27 cellular contexts compared by ENCODE assay signal in the genomic region with DNA sequence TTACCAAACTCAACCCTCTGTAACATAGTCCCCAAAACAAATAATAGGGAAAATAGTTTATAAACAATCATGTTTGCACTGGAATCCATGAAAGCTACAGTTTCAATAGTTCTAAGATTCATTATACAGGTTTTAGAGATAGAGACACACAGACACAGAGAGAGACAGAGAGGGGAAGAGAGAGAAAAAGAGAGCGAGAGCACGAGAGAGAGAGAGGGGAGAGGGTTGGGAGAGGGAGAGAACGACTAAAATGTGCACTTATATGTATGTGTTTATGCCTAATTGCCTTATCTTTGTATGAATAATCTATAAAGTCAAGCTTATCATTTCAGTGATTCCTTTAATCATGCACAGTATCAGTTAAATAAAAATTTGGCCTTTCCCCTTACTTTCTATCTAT.
DNase-seq lines count a peak whose midpoint lies in the region; FAIRE-seq and TF ChIP-seq lines count a peak whose summit lies in the region.
"Had no signal": no experiment of that assay in that cellular context is flagged by ENCODE, and none has a peak within 500 bp of the region (broad histone marks: within the 10 kb centered on the region; RNA-seq: fewer than 3 reads in every experiment).

No MANE protein-coding gene starts in this region.

- no peak overlapping the region for H3K4me3 Mint-ChIP-seq in MCF 10A (ENCODE audit: unreplicated experiment)
- no peak overlapping the region for H3K4me3 Mint-ChIP-seq in mesothelial cell of epicardium
- no peak overlapping the region for H3K4me3 Mint-ChIP-seq in immature natural killer cell
- H3K4me3 Mint-ChIP-seq: activated CD4-positive, alpha-beta T cell treated with anti-CD3 and anti-CD28 coated beads, Interleukin-2, amount 10 ng/mL, durations not matched to agents 7 days and 5 days; activated T-cell treated with anti-CD3 and anti-CD28 coated beads, Interleukin-2, amount 50 U/mL, for 72 hours; CD4-positive, CD25-positive, alpha-beta regulatory T cell; T-helper 2 cell treated with Interferon-gamma antibody and Interleukin-4, amounts not matched to agents 5 μg/mL and 100 μg/mL, for 36 hours had no signal

- H3K36me3 ChIP-seq in breast epithelium (no peaks in the 10 kb centered on the region), brain microvascular endothelial cell (replicated peaks) (no peaks in the 10 kb centered on the region)
- H3K36me3 ChIP-seq: colonic mucosa, neutrophil, vagina had no signal

- no peaks in the 10 kb centered on the region for H3K27me3 ChIP-seq in breast epithelium
- H3K27me3 ChIP-seq in brain microvascular endothelial cell (replicated peaks) = no peaks in the 10 kb centered on the region
- H3K27me3 ChIP-seq: colonic mucosa, neutrophil, testis, vagina had no signal

- CTCF ChIA-PET in MCF 10A (lab: Yijun Ruan, JAX) = interaction anchor here (0.6 to 1.7 kb wide), 3 partner anchors 20 to 1108 kb away, joined by 3 to 7 read pairs (median 6); no protein-coding TSS in a partner anchor

- TF ChIP-seq POLR2A in breast epithelium (IDR thresholded peaks at IDR 0.05) (no peak), GM12892 (IDR thresholded peaks at IDR 0.05; ENCODE audit: low read depth, low read length) (no peak)

- intact Hi-C loops in MCF 10A (cut with micrococcal nuclease) (no loop called here), breast epithelium (cut with DNase I; ENCODE audit: low total_unique reads) (no loop called here)

- peaks cover 9% of the 10 kb centered on the region for H3K4me1 Mint-ChIP-seq in MCF 10A (ENCODE audit: insufficient read depth, unreplicated experiment)
- H3K4me1 Mint-ChIP-seq in mesothelial cell of epicardium = peaks cover 20% of the 10 kb centered on the region
- H3K4me1 Mint-ChIP-seq in immature natural killer cell = no peaks in the 10 kb centered on the region
- H3K4me1 Mint-ChIP-seq: activated CD4-positive, alpha-beta T cell treated with anti-CD3 and anti-CD28 coated beads, Interleukin-2, amount 10 ng/mL, durations not matched to agents 7 days and 5 days; CD4-positive, CD25-positive, alpha-beta regulatory T cell had no signal

- DNase-seq in MCF 10A (ENCODE audit: unreplicated experiment) (no peak), breast epithelium (ENCODE audit: low spot score in 2 of 2) (no peak), brain microvascular endothelial cell (no peak), mesothelial cell of epicardium (ENCODE audit: low spot score in 2 of 2, unreplicated experiment in 2 of 2) (no peak), HTR-8/SVneo (ENCODE audit: insufficient read length, low spot score) (no peak), GM12892 (ENCODE audit: insufficient read length) (no peak), NCI-H774 (lab: John Stamatoyannopoulos, UW) (no peak), immature natural killer cell (no peak)
- DNase-seq: activated CD4-positive, alpha-beta T cell treated with anti-CD3 and anti-CD28 coated beads, Interleukin-2, amount 10 ng/mL, durations not matched to agents 7 days and 5 days; activated naive CD4-positive, alpha-beta T cell; activated T-cell treated with anti-CD3 and anti-CD28 coated beads, Interleukin-2, amount 50 U/mL, for 72 hours; CD4-positive, CD25-positive, alpha-beta regulatory T cell; colonic mucosa; effector memory CD4-positive, alpha-beta T cell; erythroblast; left cardiac atrium; NCI-H1694; NCI-H526; psoas muscle; RPMI8226; stimulated activated naive CD8-positive, alpha-beta T cell treated with anti-CD3 and anti-CD28 coated beads, Interleukin-15, Interleukin-2, amounts not matched to agents 100 U/mL and 50 U/mL, for 24 hours; testis had no signal

- no peaks in the 10 kb centered on the region for H3K27me3 Mint-ChIP-seq in MCF 10A (ENCODE audit: insufficient read depth, unreplicated experiment)
- H3K27me3 Mint-ChIP-seq in mesothelial cell of epicardium (ENCODE audit: low read depth) = no peaks in the 10 kb centered on the region
- peaks cover 0 to 1% (median 0%) of the 10 kb centered on the region in 3 donors for H3K27me3 Mint-ChIP-seq in immature natural killer cell (ENCODE audit: low read depth in 3 of 3)
- H3K27me3 Mint-ChIP-seq: activated CD4-positive, alpha-beta T cell treated with anti-CD3 and anti-CD28 coated beads, Interleukin-2, amount 10 ng/mL, durations not matched to agents 7 days and 5 days; CD4-positive, CD25-positive, alpha-beta regulatory T cell had no signal

- TF ChIP-seq CTCF in MCF 10A (IDR thresholded peaks at IDR 0.05; ENCODE audit: unreplicated experiment) (no peak), breast epithelium (IDR thresholded peaks at IDR 0.05) (no peak), brain microvascular endothelial cell (IDR thresholded peaks at IDR 0.05; ENCODE audit: low read depth, low read length, missing control alignments) (no peak), mesothelial cell of epicardium (IDR thresholded peaks at IDR 0.05; ENCODE audit: unreplicated experiment) (no peak)

- in situ Hi-C loops in brain microvascular endothelial cell (cut with HindIII; ENCODE audit: low pct_ligation_motif_present, low sequenced_read_pairs) = no loop called here

- FAIRE-seq in HTR-8/SVneo (lab: Jason Lieb, UNC) = no peak
- FAIRE-seq in GM12892 (lab: Jason Lieb, UNC) = no peak
- FAIRE-seq: HepG2 had no signal

- H3K27ac Mint-ChIP-seq in MCF 10A (ENCODE audit: low read depth, unreplicated experiment) (peak overlapping the region; percentile 20), mesothelial cell of epicardium (peak overlapping the region; percentile 51), immature natural killer cell (no peak overlapping the region)
- H3K27ac Mint-ChIP-seq: activated CD4-positive, alpha-beta T cell treated with anti-CD3 and anti-CD28 coated beads, Interleukin-2, amount 10 ng/mL, durations not matched to agents 7 days and 5 days; activated T-cell treated with anti-CD3 and anti-CD28 coated beads, Interleukin-2, amount 50 U/mL, for 72 hours; CD4-positive, CD25-positive, alpha-beta regulatory T cell; T-helper 2 cell treated with Interferon-gamma antibody and Interleukin-4, amounts not matched to agents 5 μg/mL and 100 μg/mL, for 36 hours had no signal

- no peaks in the 10 kb centered on the region for H3K4me1 ChIP-seq in breast epithelium
- H3K4me1 ChIP-seq: colonic mucosa, psoas muscle, testis had no signal

- H3K36me3 Mint-ChIP-seq in MCF 10A (ENCODE audit: insufficient read depth, unreplicated experiment) (no peaks in the 10 kb centered on the region), mesothelial cell of epicardium (no peaks in the 10 kb centered on the region), immature natural killer cell (no peaks in the 10 kb centered on the region)
- H3K36me3 Mint-ChIP-seq: CD4-positive, CD25-positive, alpha-beta regulatory T cell had no signal

- POLR2A ChIA-PET in MCF 10A (lab: Yijun Ruan, JAX) = interaction anchor here (0.6 to 0.7 kb wide), 3 partner anchors 24 to 648 kb away, joined by 3 read pairs; no protein-coding TSS in a partner anchor

- H3K9me3 ChIP-seq in breast epithelium = no peaks in the 10 kb centered on the region
- H3K9me3 ChIP-seq: colonic mucosa, neutrophil, psoas muscle, testis, vagina had no signal

- no peaks in the 10 kb centered on the region for H3K9me3 Mint-ChIP-seq in MCF 10A (ENCODE audit: unreplicated experiment)
- peaks cover 13% of the 10 kb centered on the region for H3K9me3 Mint-ChIP-seq in mesothelial cell of epicardium
- peaks cover 6 to 27% (median 9%) of the 10 kb centered on the region in 6 donors for H3K9me3 Mint-ChIP-seq in immature natural killer cell

- no TSS peak for BruUV-seq in MCF 10A (replicated peaks; lab: Mats Ljungman, UMichigan)

- no peak overlapping the region for H3K4me3 ChIP-seq in breast epithelium
- H3K4me3 ChIP-seq in brain microvascular endothelial cell (ENCODE audit: low read depth, low read length) = no peak overlapping the region
- H3K4me3 ChIP-seq: colonic mucosa, psoas muscle, testis, vagina had no signal

- H3K27ac ChIP-seq in breast epithelium = no peak overlapping the region
- peak overlapping the region; percentile 42 for H3K27ac ChIP-seq in brain microvascular endothelial cell
- H3K27ac ChIP-seq: 22Rv1, colonic mucosa, neutrophil, psoas muscle, testis, vagina had no signal

Comparison
In these comparisons a context has a peak if more than half of its experiments do, and no peak if none do; other contexts are left out.
1. H3K27ac Mint-ChIP-seq: peak in MCF 10A (single experiment) and mesothelial cell of epicardium (single experiment); none in immature natural killer cell (0 of 6).